In genomic region chr4:40623707-40624106, GRCh38 we compare ENCODE assay signal across 14 cellular contexts.
"Had no signal": no experiment of that assay in that cellular context is flagged by ENCODE, and none has a peak within 500 bp of the region (broad histone marks: within the 10 kb centered on the region; RNA-seq: fewer than 3 reads in every experiment).

No MANE protein-coding gene starts in this region.

- ATAC-seq: right cardiac atrium had no signal

- DNase-seq: activated CD4-positive, alpha-beta T cell treated with anti-CD3 and anti-CD28 coated beads, Interleukin-2, amount 10 ng/mL, durations not matched to agents 24 days and 14 days; activated CD4-positive, CD25-positive, alpha-beta regulatory T cell; activated CD8-positive, alpha-beta memory T cell treated with anti-CD3 and anti-CD28 coated beads, Interleukin-2, amount 50 U/mL, for 48 hours; activated gamma-delta T cell; amniotic stem cell; cortex of kidney; effector CD8-positive, alpha-beta T cell; head of caudate nucleus; nephron progenitor cell; right cardiac atrium; small intestine; stimulated activated CD4-positive, alpha-beta T cell treated with anti-CD3 and anti-CD28 coated beads, Interleukin-4, amount 100 ng/mL, for 24 hours; stimulated activated naive CD4-positive, alpha-beta T cell had no signal

- FAIRE-seq: frontal cortex, small intestine had no signal
